ENCODE assay signal across 12 cellular contexts in genomic region chr1:8406946-8407345, GRCh38.
DNase-seq lines count a peak whose midpoint lies in the region; ATAC-seq and TF ChIP-seq lines count a peak whose summit lies in the region.
"Had no signal": no experiment of that assay in that cellular context is flagged by ENCODE, and none has a peak within 500 bp of the region (broad histone marks: within the 10 kb centered on the region; RNA-seq: fewer than 3 reads in every experiment).

No MANE protein-coding gene starts in this region.

- no peak for DNase-seq in A673 (ENCODE audit: low spot score)
- no peak for DNase-seq in T-helper 17 cell
- peak in 1 of 2 donors; percentile 69 for DNase-seq in fibroblast of lung (ENCODE audit: low read depth in 2 of 2)
- DNase-seq in prostate gland (ENCODE audit: low spot score): no peak
- DNase-seq in SK-N-DZ (ENCODE audit: low spot score): no peak
- DNase-seq: brain microvascular endothelial cell, EL, MM.1S had no signal

- POLR2A ChIA-PET in A673 (lab: Charles Lee; ENCODE audit: low non-redundant PET): no interaction called here

- H3K27me3 ChIP-seq in A673 (replicated peaks; ENCODE audit: insufficient read depth, low read depth, low read length, poor library complexity) (no peaks in the 10 kb centered on the region), fibroblast of lung (ENCODE audit: control insufficient read depth, insufficient read depth, low read length) (no peaks in the 10 kb centered on the region), prostate gland (replicated peaks; ENCODE audit: insufficient read depth) (no peaks in the 10 kb centered on the region)
- H3K27me3 ChIP-seq: brain microvascular endothelial cell had no signal

- intact Hi-C loops in A673 (cut with micrococcal nuclease; ENCODE audit: unreplicated experiment) (no loop called here), prostate gland (cut with DNase I) (loop anchor here (5.0 kb wide), 1 partner anchor 35 kb away; no protein-coding TSS in a partner anchor)

- H3K4me3 ChIP-seq in A673 (ENCODE audit: low read depth, low read length, poor library complexity, severe bottlenecking) (no peak overlapping the region), fibroblast of lung (replicated peaks in 1 of 4; ENCODE audit: control extremely low read depth in 1 of 4, insufficient read depth in 1 of 4, low read depth in 3 of 4, low read length in 4 of 4) (no peak overlapping the region), prostate gland (no peak overlapping the region)
- H3K4me3 ChIP-seq: smooth muscle cell had no signal

- H3K36me3 ChIP-seq in A673 (ENCODE audit: insufficient read depth, low read length, poor library complexity, severe bottlenecking) (peaks cover 21% of the 10 kb centered on the region), fibroblast of lung (ENCODE audit: control insufficient read depth, insufficient read depth, low read length) (peaks cover 2% of the 10 kb centered on the region), prostate gland (no peaks in the 10 kb centered on the region)

- TF ChIP-seq CTCF in A673 (conservative IDR thresholded peaks at IDR 0.05; ENCODE audit: low read depth, low read length) (no peak), fibroblast of lung (conservative IDR thresholded peaks at IDR 0.05 in 1 of 2, IDR thresholded peaks at IDR 0.05 in 1 of 2; ENCODE audit: low read depth in 1 of 2, low read length in 2 of 2) (no peak), prostate gland (IDR thresholded peaks at IDR 0.05) (no peak)

- no peaks in the 10 kb centered on the region for H3K27me3 Mint-ChIP-seq in T-helper 17 cell

- H3K27ac ChIP-seq in A673 (ENCODE audit: low read depth, low read length, poor library complexity, severe bottlenecking) (peak overlapping the region; percentile 90), fibroblast of lung (ENCODE audit: insufficient read depth, low read length) (peak overlapping the region; percentile 85), prostate gland (peak overlapping the region; percentile 78 to 93)

- no peaks in the 10 kb centered on the region for H4K20me1 ChIP-seq in fibroblast of lung (ENCODE audit: control insufficient read depth, extremely low read depth, insufficient read depth, low read length)

- ATAC-seq in T-helper 17 cell (no peak), HG03159 (IDR thresholded peaks at IDR 0.05; ENCODE audit: unreplicated experiment) (no peak), GM21515 (IDR thresholded peaks at IDR 0.05; ENCODE audit: unreplicated experiment) (no peak), HG03520 (IDR thresholded peaks at IDR 0.05; ENCODE audit: unreplicated experiment) (no peak)

- peak overlapping the region; percentile 54 for H3K4me2 ChIP-seq in fibroblast of lung (ENCODE audit: extremely low read depth, insufficient read depth, low read length)

- H3K9me3 ChIP-seq in A673 (ENCODE audit: low read depth, low read length, poor library complexity, severe bottlenecking): no peaks in the 10 kb centered on the region
- no peaks in the 10 kb centered on the region for H3K9me3 ChIP-seq in T-helper 17 cell (ENCODE audit: control insufficient read depth, low read length, poor library complexity, severe bottlenecking)
- no peaks in the 10 kb centered on the region for H3K9me3 ChIP-seq in fibroblast of lung (ENCODE audit: control insufficient read depth, insufficient read depth, low read depth, low read length)
- H3K9me3 ChIP-seq in prostate gland: no peaks in the 10 kb centered on the region

- 68% methylated on average over 5 of the region's 5 CpGs for WGBS in prostate gland

- peak overlapping the region; percentile 90 for H3K27ac Mint-ChIP-seq in T-helper 17 cell

- no peak overlapping the region for H3K9ac ChIP-seq in fibroblast of lung (ENCODE audit: insufficient read depth, low read length)

- no peak overlapping the region for H3K4me3 Mint-ChIP-seq in T-helper 17 cell

- TF ChIP-seq POLR2A in prostate gland (IDR thresholded peaks at IDR 0.05): no peak

- BruUV-seq in A673 (replicated peaks; lab: Mats Ljungman, UMichigan): no TSS peak

- CTCF ChIA-PET in A673 (lab: Charles Lee): interaction anchor here (1.1 kb wide), 1 partner anchor 9 kb away, joined by 4 read pairs; no protein-coding TSS in a partner anchor

- H2AFZ ChIP-seq in fibroblast of lung (ENCODE audit: low read length): no peak overlapping the region

- H3K79me2 ChIP-seq in fibroblast of lung (ENCODE audit: control insufficient read depth, insufficient read depth, low read length): peaks cover 57% of the 10 kb centered on the region

- peaks cover 51% of the 10 kb centered on the region for H3K4me1 Mint-ChIP-seq in T-helper 17 cell

- H3K36me3 Mint-ChIP-seq in T-helper 17 cell (ENCODE audit: low read depth): peaks cover 2% of the 10 kb centered on the region

- H3K4me1 ChIP-seq in A673 (ENCODE audit: insufficient read depth, low read length, poor library complexity, severe bottlenecking) (peaks cover 74% of the 10 kb centered on the region), fibroblast of lung (ENCODE audit: control insufficient read depth, extremely low read depth, insufficient read depth, low read length) (peaks cover 47% of the 10 kb centered on the region), prostate gland (replicated peaks) (peaks cover 44% of the 10 kb centered on the region)
